In the genomic region with DNA sequence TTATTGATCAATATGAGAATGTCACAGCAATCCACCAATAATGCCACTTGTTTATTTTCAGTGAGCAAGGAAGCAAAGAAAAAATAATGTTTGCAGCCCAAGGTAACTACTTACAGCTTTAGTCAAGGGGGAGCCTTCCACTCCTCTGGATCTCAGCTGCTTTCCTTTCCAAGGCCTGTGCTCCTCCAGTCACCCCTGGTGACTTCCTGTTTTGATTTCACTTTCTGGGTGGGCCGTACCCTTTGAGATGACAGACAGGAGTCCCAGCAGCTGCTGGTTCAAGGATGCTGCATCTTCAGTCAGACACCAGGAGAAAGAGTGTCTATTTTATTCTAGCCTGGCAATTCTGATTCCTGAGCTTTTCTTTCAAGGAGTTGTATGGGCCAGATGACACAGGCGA, we compare ENCODE assay signal across 1 cellular context.
TF ChIP-seq lines count a peak whose summit lies in the region.

No MANE protein-coding gene starts in this region.

TF ChIP-seq in GM23338, 12 proteins besides CTCF, POLR2A, EP300 and RAD21 (continued from another document):
- TF ChIP-seq STAT1 (IDR thresholded peaks at IDR 0.05; ENCODE audit: unreplicated experiment) (no peak), POLR2AphosphoS5 (IDR thresholded peaks at IDR 0.05; ENCODE audit: low read depth) (no peak)
- TF ChIP-seq, protein P1, sequence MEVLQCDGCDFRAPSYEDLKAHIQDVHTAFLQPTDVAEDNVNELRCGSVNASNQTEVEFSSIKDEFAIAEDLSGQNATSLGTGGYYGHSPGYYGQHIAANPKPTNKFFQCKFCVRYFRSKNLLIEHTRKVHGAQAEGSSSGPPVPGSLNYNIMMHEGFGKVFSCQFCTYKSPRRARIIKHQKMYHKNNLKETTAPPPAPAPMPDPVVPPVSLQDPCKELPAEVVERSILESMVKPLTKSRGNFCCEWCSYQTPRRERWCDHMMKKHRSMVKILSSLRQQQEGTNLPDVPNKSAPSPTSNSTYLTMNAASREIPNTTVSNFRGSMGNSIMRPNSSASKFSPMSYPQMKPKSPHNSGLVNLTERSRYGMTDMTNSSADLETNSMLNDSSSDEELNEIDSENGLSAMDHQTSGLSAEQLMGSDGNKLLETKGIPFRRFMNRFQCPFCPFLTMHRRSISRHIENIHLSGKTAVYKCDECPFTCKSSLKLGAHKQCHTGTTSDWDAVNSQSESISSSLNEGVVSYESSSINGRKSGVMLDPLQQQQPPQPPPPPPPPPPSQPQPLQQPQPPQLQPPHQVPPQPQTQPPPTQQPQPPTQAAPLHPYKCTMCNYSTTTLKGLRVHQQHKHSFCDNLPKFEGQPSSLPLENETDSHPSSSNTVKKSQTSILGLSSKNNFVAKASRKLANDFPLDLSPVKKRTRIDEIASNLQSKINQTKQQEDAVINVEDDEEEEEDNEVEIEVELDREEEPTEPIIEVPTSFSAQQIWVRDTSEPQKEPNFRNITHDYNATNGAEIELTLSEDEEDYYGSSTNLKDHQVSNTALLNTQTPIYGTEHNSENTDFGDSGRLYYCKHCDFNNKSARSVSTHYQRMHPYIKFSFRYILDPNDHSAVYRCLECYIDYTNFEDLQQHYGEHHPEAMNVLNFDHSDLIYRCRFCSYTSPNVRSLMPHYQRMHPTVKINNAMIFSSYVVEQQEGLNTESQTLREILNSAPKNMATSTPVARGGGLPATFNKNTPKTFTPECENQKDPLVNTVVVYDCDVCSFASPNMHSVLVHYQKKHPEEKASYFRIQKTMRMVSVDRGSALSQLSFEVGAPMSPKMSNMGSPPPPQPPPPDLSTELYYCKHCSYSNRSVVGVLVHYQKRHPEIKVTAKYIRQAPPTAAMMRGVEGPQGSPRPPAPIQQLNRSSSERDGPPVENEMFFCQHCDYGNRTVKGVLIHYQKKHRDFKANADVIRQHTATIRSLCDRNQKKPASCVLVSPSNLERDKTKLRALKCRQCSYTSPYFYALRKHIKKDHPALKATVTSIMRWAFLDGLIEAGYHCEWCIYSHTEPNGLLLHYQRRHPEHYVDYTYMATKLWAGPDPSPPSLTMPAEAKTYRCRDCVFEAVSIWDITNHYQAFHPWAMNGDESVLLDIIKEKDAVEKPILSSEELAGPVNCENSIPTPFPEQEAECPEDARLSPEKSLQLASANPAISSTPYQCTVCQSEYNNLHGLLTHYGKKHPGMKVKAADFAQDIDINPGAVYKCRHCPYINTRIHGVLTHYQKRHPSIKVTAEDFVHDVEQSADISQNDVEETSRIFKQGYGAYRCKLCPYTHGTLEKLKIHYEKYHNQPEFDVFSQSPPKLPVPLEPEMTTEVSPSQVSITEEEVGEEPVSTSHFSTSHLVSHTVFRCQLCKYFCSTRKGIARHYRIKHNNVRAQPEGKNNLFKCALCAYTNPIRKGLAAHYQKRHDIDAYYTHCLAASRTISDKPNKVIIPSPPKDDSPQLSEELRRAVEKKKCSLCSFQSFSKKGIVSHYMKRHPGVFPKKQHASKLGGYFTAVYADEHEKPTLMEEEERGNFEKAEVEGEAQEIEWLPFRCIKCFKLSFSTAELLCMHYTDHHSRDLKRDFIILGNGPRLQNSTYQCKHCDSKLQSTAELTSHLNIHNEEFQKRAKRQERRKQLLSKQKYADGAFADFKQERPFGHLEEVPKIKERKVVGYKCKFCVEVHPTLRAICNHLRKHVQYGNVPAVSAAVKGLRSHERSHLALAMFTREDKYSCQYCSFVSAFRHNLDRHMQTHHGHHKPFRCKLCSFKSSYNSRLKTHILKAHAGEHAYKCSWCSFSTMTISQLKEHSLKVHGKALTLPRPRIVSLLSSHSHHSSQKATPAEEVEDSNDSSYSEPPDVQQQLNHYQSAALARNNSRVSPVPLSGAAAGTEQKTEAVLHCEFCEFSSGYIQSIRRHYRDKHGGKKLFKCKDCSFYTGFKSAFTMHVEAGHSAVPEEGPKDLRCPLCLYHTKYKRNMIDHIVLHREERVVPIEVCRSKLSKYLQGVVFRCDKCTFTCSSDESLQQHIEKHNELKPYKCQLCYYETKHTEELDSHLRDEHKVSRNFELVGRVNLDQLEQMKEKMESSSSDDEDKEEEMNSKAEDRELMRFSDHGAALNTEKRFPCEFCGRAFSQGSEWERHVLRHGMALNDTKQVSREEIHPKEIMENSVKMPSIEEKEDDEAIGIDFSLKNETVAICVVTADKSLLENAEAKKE (CRISPR knock-in tag; IDR thresholded peaks at IDR 0.05) = no peak
